8 cellular contexts compared by ENCODE assay signal in the genomic region with DNA sequence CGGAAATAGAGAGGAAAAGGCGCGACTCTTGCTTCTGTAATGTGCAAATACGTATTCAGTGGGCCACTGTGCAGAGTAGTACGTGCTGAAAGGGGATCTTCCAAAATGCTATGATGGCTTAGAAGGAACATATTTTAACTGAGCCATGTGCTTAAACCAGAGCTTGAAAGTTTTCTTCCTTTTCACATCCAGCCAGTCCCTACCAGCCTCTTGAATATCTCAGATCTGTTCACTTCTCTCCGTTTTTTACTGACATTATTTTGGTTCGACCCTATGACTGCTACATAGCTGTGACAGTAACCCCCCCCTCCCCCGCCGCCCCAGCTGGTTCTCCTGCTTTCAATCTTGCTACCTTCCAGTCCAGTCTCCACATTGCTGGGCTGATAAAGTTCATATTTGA. TPM values are rescaled to one million over a fixed set of nuclear protein-coding genes. Genes with fewer than 3 reads are reported as not detected.
DNase-seq lines count a peak whose midpoint lies in the region; ATAC-seq and TF ChIP-seq lines count a peak whose summit lies in the region.

No MANE protein-coding gene starts in this region.

- H3K27me3 ChIP-seq in Karpas-422 (ENCODE audit: low read length): no peaks in the 10 kb centered on the region

- H3K9me2 ChIP-seq in Karpas-422 (replicated peaks; ENCODE audit: insufficient read depth, low read length): no peaks in the 10 kb centered on the region

- 0 out of 2 replicates have a peak overlapping the region, but pooled peaks have one; percentile 3 for H2AFZ ChIP-seq in Karpas-422 (ENCODE audit: low read length)

- H3K27ac Mint-ChIP-seq in central memory CD8-positive, alpha-beta T cell (ENCODE audit: low read depth): peak overlapping the region; percentile 95
- no peak overlapping the region for H3K27ac Mint-ChIP-seq in nephron

- ATAC-seq in central memory CD8-positive, alpha-beta T cell (replicated peaks; ENCODE audit: extremely low read depth, poor library complexity, severe bottlenecking): peak; percentile 1
- ATAC-seq in HG03135 (IDR thresholded peaks at IDR 0.05; ENCODE audit: unreplicated experiment) (no peak), GM21723 (IDR thresholded peaks at IDR 0.05; ENCODE audit: unreplicated experiment) (no peak)

- H3K36me3 ChIP-seq in Karpas-422 (ENCODE audit: insufficient read depth, low read length): no peaks in the 10 kb centered on the region

- 0 out of 2 replicates have a peak, but pooled peaks cover 3% of the 10 kb centered on the region for H4K20me1 ChIP-seq in Karpas-422 (ENCODE audit: insufficient read depth, low read depth, low read length)

- peaks cover 77% of the 10 kb centered on the region for H3K4me1 ChIP-seq in Karpas-422 (ENCODE audit: low read length)

- no peaks in the 10 kb centered on the region for H3K9me3 Mint-ChIP-seq in central memory CD8-positive, alpha-beta T cell
- no peaks in the 10 kb centered on the region for H3K9me3 Mint-ChIP-seq in nephron

- no peak for TF ChIP-seq CTCF in nephron (IDR thresholded peaks at IDR 0.05; ENCODE audit: unreplicated experiment in 3 of 3)

- peak overlapping the region; percentile 79 for H3K4me3 ChIP-seq in Karpas-422 (ENCODE audit: low read length)

- peaks cover 75% of the 10 kb centered on the region for H3K79me2 ChIP-seq in Karpas-422 (ENCODE audit: low read length)

- H3K27me3 Mint-ChIP-seq in central memory CD8-positive, alpha-beta T cell: no peaks in the 10 kb centered on the region
- H3K27me3 Mint-ChIP-seq in nephron (ENCODE audit: low read depth): no peaks in the 10 kb centered on the region

- H3K9me3 ChIP-seq in Karpas-422 (ENCODE audit: low read length): no peaks in the 10 kb centered on the region

- H3K9ac ChIP-seq in Karpas-422 (ENCODE audit: low read length): peak overlapping the region; percentile 75

- peak; percentile 20 for DNase-seq in CD1c-positive myeloid dendritic cell (ENCODE audit: extremely low spot score)
- DNase-seq in Karpas-422: peak; percentile 71
- DNase-seq in central memory CD8-positive, alpha-beta T cell (ENCODE audit: low spot score in 2 of 2): no peak
- DNase-seq in NCI-H1048 (lab: John Stamatoyannopoulos, UW): no peak
- no peak for DNase-seq in HPDE6-E6E7 (ENCODE audit: extremely low spot score)

- peaks cover 14% of the 10 kb centered on the region for H3K36me3 Mint-ChIP-seq in central memory CD8-positive, alpha-beta T cell (ENCODE audit: insufficient read depth)
- H3K36me3 Mint-ChIP-seq in nephron (ENCODE audit: low read depth): no peaks in the 10 kb centered on the region

- H3K4me2 ChIP-seq in Karpas-422 (ENCODE audit: low read depth, low read length, poor library complexity, severe bottlenecking): peak overlapping the region; percentile 96

- H3K4me3 Mint-ChIP-seq in central memory CD8-positive, alpha-beta T cell: peak overlapping the region; percentile 87
- peak overlapping the region; percentile 94 to 97 (median 96) for H3K4me3 Mint-ChIP-seq in nephron

- H3K4me1 Mint-ChIP-seq in central memory CD8-positive, alpha-beta T cell: peaks cover 37% of the 10 kb centered on the region
- H3K4me1 Mint-ChIP-seq in nephron: peaks cover 38% of the 10 kb centered on the region

- peak overlapping the region; percentile 35; the same call in 1 of the 2 replicates for H3K27ac ChIP-seq in Karpas-422 (ENCODE audit: low read length)

RNA-seq across cellular contexts. Expression of gene DDIAS, which starts 0.6 kb away (rescaled TPM):
- 9.3 and 26.8 TPM in 2 replicates for total RNA-seq in Karpas-422 (2014; rRNA removed; shearing (Covaris generic); ENCODE audit: low replicate concordance)

RNA-seq across cellular contexts. Expression of gene PRCP, which starts 1.9 kb away (rescaled TPM):
- total RNA-seq in Karpas-422 (2014; rRNA removed; shearing (Covaris generic); ENCODE audit: low replicate concordance): 17.9 and 46.1 TPM in 2 replicates

Comparison
In these comparisons a context has a peak if more than half of its experiments do, and no peak if none do; other contexts are left out.
1. DNase-seq: peak in CD1c-positive myeloid dendritic cell (single experiment) and Karpas-422 (single experiment); none in central memory CD8-positive, alpha-beta T cell (0 of 2), NCI-H1048 (single experiment) and HPDE6-E6E7 (single experiment).